Comparison of ENCODE assay signal across 9 cellular contexts in the genomic region with DNA sequence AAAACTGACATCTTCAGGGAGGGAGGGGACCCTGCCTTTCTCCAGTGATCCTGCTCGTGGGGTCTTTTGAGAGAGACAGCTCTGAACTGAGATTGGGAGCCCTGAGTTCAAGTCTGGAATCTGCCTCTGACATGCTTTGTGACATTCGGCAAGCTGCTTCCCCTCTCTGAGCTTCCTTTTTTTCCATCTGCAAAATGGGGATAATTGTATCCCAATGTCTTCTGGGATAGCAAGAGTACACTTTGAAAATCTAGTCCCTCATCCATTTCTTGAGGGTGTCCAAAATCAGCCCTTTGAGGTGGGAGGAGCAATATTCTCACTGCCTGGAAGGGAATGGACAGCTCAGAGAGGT.
A peak's percentile ranks its signal among the peaks of the same experiment; 100 is the strongest.
DNase-seq lines count a peak whose midpoint lies in the region; ATAC-seq and TF ChIP-seq lines count a peak whose summit lies in the region.
"Had no signal": no experiment of that assay in that cellular context is flagged by ENCODE, and none has a peak within 500 bp of the region (broad histone marks: within the 10 kb centered on the region; RNA-seq: fewer than 3 reads in every experiment).

No MANE protein-coding gene starts in this region.

- H4K20me1 ChIP-seq in hepatocyte (ENCODE audit: insufficient read depth, poor library complexity, severe bottlenecking) (no peaks in the 10 kb centered on the region), OCI-LY7 (ENCODE audit: insufficient read depth, low read length) (no peaks in the 10 kb centered on the region)

- peak overlapping the region; percentile 13 for H3K9ac ChIP-seq in skeletal muscle satellite cell (ENCODE audit: low read depth, low read length)

- H3K27ac ChIP-seq in RWPE2 (ENCODE audit: poor library complexity, severe bottlenecking) (peak overlapping the region; percentile 26), hepatocyte (peak overlapping the region; percentile 75), OCI-LY7 (ENCODE audit: low read depth, low read length, poor library complexity, severe bottlenecking) (no peak overlapping the region)

- TF ChIP-seq CTCF in RWPE2 (IDR thresholded peaks at IDR 0.05; ENCODE audit: poor library complexity, severe bottlenecking) (no peak), hepatocyte (IDR thresholded peaks at IDR 0.05; ENCODE audit: poor library complexity) (no peak), OCI-LY7 (conservative IDR thresholded peaks at IDR 0.05; ENCODE audit: low read length) (no peak)

- H3K36me3 ChIP-seq in H7 (replicated peaks; ENCODE audit: control insufficient read depth, insufficient read depth, low read length): no peaks in the 10 kb centered on the region
- H3K36me3 ChIP-seq in RWPE2 (ENCODE audit: low read depth): no peaks in the 10 kb centered on the region
- no peaks in the 10 kb centered on the region for H3K36me3 ChIP-seq in hepatocyte (replicated peaks; ENCODE audit: insufficient read depth, low read depth)
- no peaks in the 10 kb centered on the region for H3K36me3 ChIP-seq in skeletal muscle satellite cell (ENCODE audit: insufficient read depth, low read length)
- no peaks in the 10 kb centered on the region for H3K36me3 ChIP-seq in OCI-LY7 (ENCODE audit: insufficient read depth, low read length)
- H3K36me3 ChIP-seq: BE2C had no signal

- DNase-seq in H7 (peak; percentile 4), RWPE2 (ENCODE audit: low spot score) (no peak), hepatocyte (ENCODE audit: low spot score) (no peak), HT-29 (ENCODE audit: low spot score) (no peak), OCI-LY7 (ENCODE audit: low spot score) (no peak), putamen (ENCODE audit: low spot score) (no peak)
- DNase-seq: CD8-positive, alpha-beta T cell had no signal

- H3K4me2 ChIP-seq in hepatocyte (no peak overlapping the region), skeletal muscle satellite cell (ENCODE audit: low read length) (no peak overlapping the region), OCI-LY7 (ENCODE audit: low read length) (no peak overlapping the region)

- H3K4me1 ChIP-seq in RWPE2 (ENCODE audit: insufficient read depth, poor library complexity, severe bottlenecking) (peaks cover 12% of the 10 kb centered on the region), hepatocyte (ENCODE audit: insufficient read depth) (peaks cover 4% of the 10 kb centered on the region), skeletal muscle satellite cell (ENCODE audit: control insufficient read depth, insufficient read depth, low read length) (peaks cover 34% of the 10 kb centered on the region), OCI-LY7 (ENCODE audit: insufficient read depth, low read length, poor library complexity, severe bottlenecking) (no peaks in the 10 kb centered on the region)

- H2AFZ ChIP-seq in hepatocyte (no peak overlapping the region), OCI-LY7 (ENCODE audit: low read length) (no peak overlapping the region)

- CTCF ChIA-PET in OCI-LY7 (lab: Charles Lee; ENCODE audit: unreplicated experiment): interaction anchor here (0.8 kb wide), 1 partner anchor 8 kb away, joined by 3 read pairs; no protein-coding TSS in a partner anchor

- no peaks in the 10 kb centered on the region for H3K9me2 ChIP-seq in hepatocyte (replicated peaks; ENCODE audit: insufficient read depth)
- H3K9me2 ChIP-seq in OCI-LY7 (ENCODE audit: insufficient read depth, low read length): no peaks in the 10 kb centered on the region

- H3K9me3 ChIP-seq in RWPE2 (ENCODE audit: severe bottlenecking) (no peaks in the 10 kb centered on the region), hepatocyte (ENCODE audit: low read depth) (no peaks in the 10 kb centered on the region), skeletal muscle satellite cell (replicated peaks; ENCODE audit: low read length) (no peaks in the 10 kb centered on the region), OCI-LY7 (ENCODE audit: low read length) (no peaks in the 10 kb centered on the region)
- H3K9me3 ChIP-seq: BE2C had no signal

- 95% methylated on average over 2 of the region's 2 CpGs for WGBS in hepatocyte (ENCODE audit: low lambda C conversion rate, missing lambda C conversion rate)

- ATAC-seq in RWPE2 (ENCODE audit: low read depth): no peak
- ATAC-seq: CD8-positive, alpha-beta T cell had no signal

- intact Hi-C loops in OCI-LY7 (cut with micrococcal nuclease; ENCODE audit: unreplicated experiment): no loop called here

- BruUV-seq in OCI-LY7 (replicated peaks; lab: Mats Ljungman, UMichigan): no TSS peak

- H3K79me2 ChIP-seq in hepatocyte (no peaks in the 10 kb centered on the region), OCI-LY7 (ENCODE audit: insufficient read depth, low read depth, low read length) (no peaks in the 10 kb centered on the region)

- POLR2A ChIA-PET in OCI-LY7 (lab: Charles Lee): interaction anchor here (0.7 to 1.1 kb wide), 3 partner anchors 103 to 196 kb away, joined by 3 read pairs; no protein-coding TSS in a partner anchor

- no peak overlapping the region for H3K4me3 ChIP-seq in H7 (ENCODE audit: insufficient read depth, low read depth, low read length)
- no peak overlapping the region for H3K4me3 ChIP-seq in RWPE2 (ENCODE audit: severe bottlenecking)
- H3K4me3 ChIP-seq in hepatocyte: no peak overlapping the region
- H3K4me3 ChIP-seq in skeletal muscle satellite cell (ENCODE audit: low read length): no peak overlapping the region
- no peak overlapping the region for H3K4me3 ChIP-seq in OCI-LY7 (ENCODE audit: low read depth, low read length, poor library complexity, severe bottlenecking)

- H3K27me3 ChIP-seq in H7 (ENCODE audit: control insufficient read depth, insufficient read depth, low read length) (peaks cover 43% of the 10 kb centered on the region), RWPE2 (ENCODE audit: insufficient read depth, poor library complexity, severe bottlenecking) (no peaks in the 10 kb centered on the region), hepatocyte (no peaks in the 10 kb centered on the region), skeletal muscle satellite cell (ENCODE audit: control insufficient read depth, insufficient read depth, low read length) (peaks cover 5% of the 10 kb centered on the region)
- H3K27me3 ChIP-seq: BE2C had no signal
